ENCODE assay signal across 13 cellular contexts in the genomic region with DNA sequence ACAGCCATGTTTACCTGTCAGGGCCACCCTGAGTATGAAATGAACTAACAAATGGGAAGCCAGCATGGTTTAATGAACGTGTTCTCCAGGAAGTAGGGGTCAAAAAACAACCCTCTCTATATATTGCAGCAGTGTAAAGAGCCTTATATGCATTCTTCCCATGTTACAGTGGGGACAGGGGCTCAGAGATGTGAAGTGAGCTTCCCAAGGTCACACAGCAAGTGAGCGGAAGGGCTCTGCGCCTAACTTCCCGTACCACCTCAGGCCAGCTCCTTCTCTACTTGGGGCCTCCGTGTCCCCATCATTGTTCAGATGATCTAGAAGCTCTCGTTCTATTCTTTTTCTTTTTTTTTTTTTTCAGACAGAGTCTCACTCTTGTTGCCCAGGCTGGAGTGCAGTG.
DNase-seq lines count a peak whose midpoint lies in the region; ATAC-seq and TF ChIP-seq lines count a peak whose summit lies in the region.
"Had no signal": no experiment of that assay in that cellular context is flagged by ENCODE, and none has a peak within 500 bp of the region (broad histone marks: within the 10 kb centered on the region; RNA-seq: fewer than 3 reads in every experiment).

No MANE protein-coding gene starts in this region.

- WGBS in upper lobe of left lung, 2 donors = 82 to 92% methylated on average over 6 of the region's 6 CpGs

- H3K36me3 Mint-ChIP-seq in HFFc6 (ENCODE audit: low read depth) = 0 out of 2 replicates have a peak, but pooled peaks cover 8% of the 10 kb centered on the region
- H3K36me3 Mint-ChIP-seq in stimulated activated memory B cell treated with anti-CD40 and anti-IgM and Interleukin-4, amounts not matched to agents 10 μg/mL and 1 μg/mL and 100 μg/mL, for 72 hours = no peaks in the 10 kb centered on the region
- H3K36me3 Mint-ChIP-seq in CD4-positive, alpha-beta T cell (ENCODE audit: low read depth) = no peaks in the 10 kb centered on the region
- H3K36me3 Mint-ChIP-seq: CD8-positive, alpha-beta memory T cell had no signal

- TF ChIP-seq EP300 in upper lobe of left lung (IDR thresholded peaks at IDR 0.05) = no peak

- H3K36me3 ChIP-seq in RWPE2 (ENCODE audit: low read depth) = no peaks in the 10 kb centered on the region
- H3K36me3 ChIP-seq in upper lobe of left lung = no peaks in the 10 kb centered on the region
- H3K36me3 ChIP-seq: BE2C had no signal

- DNase-seq in HFFc6 (no peak), RWPE2 (ENCODE audit: low spot score) (no peak), foreskin keratinocyte (no peak), upper lobe of left lung (no peak)
- DNase-seq in CD4-positive, alpha-beta T cell = no peak
- DNase-seq: BE2C; CD8-positive, alpha-beta memory T cell; Kasumi-1; NCI-H1930; NCI-H2171; NCI-H774 had no signal

- H3K27ac ChIP-seq in RWPE2 (ENCODE audit: poor library complexity, severe bottlenecking) = peak overlapping the region; percentile 68
- peak overlapping the region; percentile 96 for H3K27ac ChIP-seq in foreskin keratinocyte
- H3K27ac ChIP-seq in upper lobe of left lung = no peak overlapping the region
- no peak overlapping the region for H3K27ac ChIP-seq in CD4-positive, alpha-beta T cell (ENCODE audit: low read depth, low read length)

- CTCF ChIA-PET in CD4-positive, alpha-beta T cell (lab: Charles Lee) = no interaction called here

- H3K27ac Mint-ChIP-seq in HFFc6 = peak overlapping the region; percentile 100
- peak overlapping the region; percentile 61 for H3K27ac Mint-ChIP-seq in stimulated activated memory B cell treated with anti-CD40 and anti-IgM and Interleukin-4, amounts not matched to agents 10 μg/mL and 1 μg/mL and 100 μg/mL, for 72 hours
- no peak overlapping the region for H3K27ac Mint-ChIP-seq in CD4-positive, alpha-beta T cell

- H3K27me3 ChIP-seq in RWPE2 (ENCODE audit: insufficient read depth, poor library complexity, severe bottlenecking) = no peaks in the 10 kb centered on the region
- H3K27me3 ChIP-seq in foreskin keratinocyte = no peaks in the 10 kb centered on the region
- H3K27me3 ChIP-seq in upper lobe of left lung = no peaks in the 10 kb centered on the region
- H3K27me3 ChIP-seq in CD4-positive, alpha-beta T cell (ENCODE audit: control insufficient read depth, insufficient read depth, low read length) = no peaks in the 10 kb centered on the region
- H3K27me3 ChIP-seq: BE2C had no signal

- no peak for ATAC-seq in RWPE2 (ENCODE audit: low read depth)
- ATAC-seq in foreskin keratinocyte = no peak
- no peak for ATAC-seq in stimulated activated memory B cell treated with anti-CD40 and anti-IgM and Interleukin-4, amounts not matched to agents 10 μg/mL and 1 μg/mL and 100 μg/mL, for 72 hours
- no peak for ATAC-seq in upper lobe of left lung (ENCODE audit: low FRiP score in 2 of 2)
- ATAC-seq in CD4-positive, alpha-beta T cell (ENCODE audit: poor library complexity) = no peak
- ATAC-seq in HG03442 (IDR thresholded peaks at IDR 0.05; ENCODE audit: unreplicated experiment) = no peak

- TF ChIP-seq CTCF in HFFc6 (IDR thresholded peaks at IDR 0.05) (no peak), RWPE2 (IDR thresholded peaks at IDR 0.05; ENCODE audit: poor library complexity, severe bottlenecking) (no peak), foreskin keratinocyte (conservative IDR thresholded peaks at IDR 0.05) (no peak), upper lobe of left lung (IDR thresholded peaks at IDR 0.05) (no peak)
- TF ChIP-seq CTCF in CD4-positive, alpha-beta T cell (IDR thresholded peaks at IDR 0.05) = no peak

- H3K9me3 Mint-ChIP-seq in HFFc6 = peaks cover 4% of the 10 kb centered on the region; the same call in 1 of the 2 replicates
- no peaks in the 10 kb centered on the region for H3K9me3 Mint-ChIP-seq in stimulated activated memory B cell treated with anti-CD40 and anti-IgM and Interleukin-4, amounts not matched to agents 10 μg/mL and 1 μg/mL and 100 μg/mL, for 72 hours
- no peaks in the 10 kb centered on the region for H3K9me3 Mint-ChIP-seq in CD4-positive, alpha-beta T cell
- H3K9me3 Mint-ChIP-seq: CD8-positive, alpha-beta memory T cell had no signal

- H3K4me1 Mint-ChIP-seq in HFFc6 (ENCODE audit: low read depth) = peaks cover 43% of the 10 kb centered on the region
- H3K4me1 Mint-ChIP-seq in stimulated activated memory B cell treated with anti-CD40 and anti-IgM and Interleukin-4, amounts not matched to agents 10 μg/mL and 1 μg/mL and 100 μg/mL, for 72 hours = peaks cover 45% of the 10 kb centered on the region
- H3K4me1 Mint-ChIP-seq in CD4-positive, alpha-beta T cell (ENCODE audit: low read depth) = no peaks in the 10 kb centered on the region
- H3K4me1 Mint-ChIP-seq: CD8-positive, alpha-beta memory T cell had no signal

- H3K9me3 ChIP-seq in RWPE2 (ENCODE audit: severe bottlenecking) (no peaks in the 10 kb centered on the region), upper lobe of left lung (no peaks in the 10 kb centered on the region)
- H3K9me3 ChIP-seq in CD4-positive, alpha-beta T cell (ENCODE audit: control insufficient read depth, low read length) = no peaks in the 10 kb centered on the region
- H3K9me3 ChIP-seq: BE2C had no signal

- no peak overlapping the region; the same call in 1 of the 2 replicates for H3K4me3 Mint-ChIP-seq in HFFc6
- no peak overlapping the region for H3K4me3 Mint-ChIP-seq in stimulated activated memory B cell treated with anti-CD40 and anti-IgM and Interleukin-4, amounts not matched to agents 10 μg/mL and 1 μg/mL and 100 μg/mL, for 72 hours
- H3K4me3 Mint-ChIP-seq in CD4-positive, alpha-beta T cell = no peak overlapping the region
- H3K4me3 Mint-ChIP-seq: CD8-positive, alpha-beta memory T cell had no signal

- POLR2A ChIA-PET in CD4-positive, alpha-beta T cell (lab: Charles Lee) = no interaction called here

- H3K4me1 ChIP-seq in RWPE2 (ENCODE audit: insufficient read depth, poor library complexity, severe bottlenecking) = peaks cover 19% of the 10 kb centered on the region
- peaks cover 12% of the 10 kb centered on the region for H3K4me1 ChIP-seq in foreskin keratinocyte
- peaks cover 13 to 26% (median 19%) of the 10 kb centered on the region in 4 donors for H3K4me1 ChIP-seq in upper lobe of left lung
- H3K4me1 ChIP-seq: BE2C had no signal

- H3K4me3 ChIP-seq in RWPE2 (ENCODE audit: severe bottlenecking) (no peak overlapping the region), upper lobe of left lung (no peak overlapping the region)

- H3K27me3 Mint-ChIP-seq in HFFc6 (ENCODE audit: insufficient read depth) = peaks cover 1% of the 10 kb centered on the region; the same call in 1 of the 2 replicates
- peaks cover 9% of the 10 kb centered on the region for H3K27me3 Mint-ChIP-seq in stimulated activated memory B cell treated with anti-CD40 and anti-IgM and Interleukin-4, amounts not matched to agents 10 μg/mL and 1 μg/mL and 100 μg/mL, for 72 hours
- no peaks in the 10 kb centered on the region for H3K27me3 Mint-ChIP-seq in CD4-positive, alpha-beta T cell

- intact Hi-C loops in CD4-positive, alpha-beta T cell (cut with DNase I, micrococcal nuclease) = no loop called here

- no peak for TF ChIP-seq POLR2A in upper lobe of left lung (IDR thresholded peaks at IDR 0.05)

Comparison
In these comparisons a context has a peak if more than half of its experiments do, and no peak if none do; other contexts are left out.
1. H3K27ac ChIP-seq: peak in RWPE2 (single experiment) and foreskin keratinocyte (single experiment); none in upper lobe of left lung (0 of 4) and CD4-positive, alpha-beta T cell (single experiment).